ENCODE assay signal across 20 cellular contexts in genomic region chr9:81455417-81455816, GRCh38.
DNase-seq lines count a peak whose midpoint lies in the region; ATAC-seq and TF ChIP-seq lines count a peak whose summit lies in the region.
"Had no signal": no experiment of that assay in that cellular context is flagged by ENCODE, and none has a peak within 500 bp of the region (broad histone marks: within the 10 kb centered on the region; RNA-seq: fewer than 3 reads in every experiment).

No MANE protein-coding gene starts in this region.

- H4K8ac ChIP-seq in IMR-90 (ENCODE audit: low read depth in 2 of 2, low read length in 2 of 2), result no peak overlapping the region

- H4K20me1 ChIP-seq in GM23248 (ENCODE audit: insufficient read depth), result no peaks in the 10 kb centered on the region
- no peaks in the 10 kb centered on the region for H4K20me1 ChIP-seq in IMR-90 (ENCODE audit: insufficient read depth, low read length)
- H4K20me1 ChIP-seq: BLaER1 treated with 17β-estradiol and CSF1 and Interleukin-3, amounts not matched to agents 10 nM and 100 nM had no signal

- no peak overlapping the region for H2AK9ac ChIP-seq in IMR-90 (replicated peaks; ENCODE audit: low read depth, low read length, poor library complexity)

- H3K4me1 ChIP-seq in GM23248 (ENCODE audit: insufficient read depth) (peaks cover 16% of the 10 kb centered on the region), IMR-90 (ENCODE audit: control insufficient read depth, insufficient read depth, low read length) (peaks cover 5% of the 10 kb centered on the region)
- H3K4me1 ChIP-seq: BLaER1 treated with 17β-estradiol and CSF1 and Interleukin-3, amounts not matched to agents 10 nM and 100 nM had no signal

- no peak overlapping the region for H2BK5ac ChIP-seq in IMR-90 (ENCODE audit: low read depth, low read length, poor library complexity, severe bottlenecking)

- H3K4me3 Mint-ChIP-seq in stimulated activated naive B cell treated with anti-CD40 and anti-IgM and Interleukin-4, amounts not matched to agents 10 μg/mL and 1 μg/mL and 100 μg/mL, for 72 hours, result no peak overlapping the region
- H3K4me3 Mint-ChIP-seq in activated T-cell treated with anti-CD3 and anti-CD28 coated beads, Interleukin-2, amount 50 U/mL, for 4 hours, result no peak overlapping the region
- H3K4me3 Mint-ChIP-seq: CD8-positive, alpha-beta T cell had no signal

- TF ChIP-seq CTCF in IMR-90 (conservative IDR thresholded peaks at IDR 0.05; ENCODE audit: low read depth, low read length) (no peak), fibroblast of villous mesenchyme (IDR thresholded peaks at IDR 0.05; ENCODE audit: insufficient read depth, low read depth, low read length) (no peak)

- POLR2A ChIA-PET in IMR-90 (lab: Charles Lee; ENCODE audit: unreplicated experiment), result no interaction called here

- 0 out of 3 replicates have a peak overlapping the region, but pooled peaks have one; percentile 23 for H2BK15ac ChIP-seq in IMR-90 (ENCODE audit: low read depth, low read length)

- H3K4ac ChIP-seq in IMR-90 (ENCODE audit: low read depth, low read length), result peak overlapping the region; percentile 14; the same call in 1 of the 2 replicates

- in situ Hi-C loops in GM23248 (cut with MboI), result no loop called here
- in situ Hi-C loops in IMR-90 (cut with MboI; ENCODE audit: low sequenced_read_pairs), result no loop called here

- no peak for TF ChIP-seq RAD21 in IMR-90 (IDR thresholded peaks at IDR 0.05; ENCODE audit: low read length)

- WGBS in GM23248 (ENCODE audit: low coverage in 1 of 2, low lambda C conversion rate in 2 of 2, missing lambda C conversion rate in 2 of 2), 2 experiments, result 49 to 53% methylated on average over 2 of the region's 2 CpGs
- WGBS in IMR-90 (ENCODE audit: extremely low coverage in 2 of 2, insufficient read length in 1 of 2), 2 experiments, result no CpG with 5 or more reads among the region's 2 CpGs

- 0 out of 2 replicates have a peak, but pooled peaks cover 4% of the 10 kb centered on the region for H3K27me3 ChIP-seq in GM23248 (replicated peaks; ENCODE audit: insufficient read depth)
- no peaks in the 10 kb centered on the region for H3K27me3 ChIP-seq in IMR-90 (ENCODE audit: control insufficient read depth, insufficient read depth, low read length)
- H3K27me3 ChIP-seq: BLaER1 treated with 17β-estradiol and CSF1 and Interleukin-3, amounts not matched to agents 10 nM and 100 nM; MG63 had no signal

- H4K5ac ChIP-seq in IMR-90 (ENCODE audit: low read depth, low read length), result 0 out of 2 replicates have a peak overlapping the region, but pooled peaks have one; percentile 25

- no peak overlapping the region for H3K14ac ChIP-seq in IMR-90 (replicated peaks; ENCODE audit: low read depth, low read length)

- H4K91ac ChIP-seq in IMR-90 (ENCODE audit: insufficient read depth, low read depth, low read length), result peak overlapping the region; percentile 8

- H3K18ac ChIP-seq in IMR-90 (ENCODE audit: low read depth, low read length), result peak overlapping the region; percentile 64; the same call in 1 of the 2 replicates

- no peaks in the 10 kb centered on the region for H3K9me1 ChIP-seq in IMR-90 (ENCODE audit: insufficient read depth, low read length)

- H3K4me2 ChIP-seq in GM23248 (ENCODE audit: unreplicated experiment) (peak overlapping the region; percentile 24), IMR-90 (ENCODE audit: low read depth, low read length) (no peak overlapping the region)
- H3K4me2 ChIP-seq: BLaER1 treated with 17β-estradiol and CSF1 and Interleukin-3, amounts not matched to agents 10 nM and 100 nM; PC-9 had no signal

- H2BK120ac ChIP-seq in IMR-90 (ENCODE audit: low read depth, low read length), result peak overlapping the region; percentile 24

- H3K27ac ChIP-seq in GM23248 (no peak overlapping the region), IMR-90 (ENCODE audit: insufficient read depth, low read length) (no peak overlapping the region)
- H3K27ac ChIP-seq: BLaER1 treated with 17β-estradiol and CSF1 and Interleukin-3, amounts not matched to agents 10 nM and 100 nM; PC-9 had no signal

- no peak overlapping the region for H2AK5ac ChIP-seq in IMR-90 (ENCODE audit: low read depth, low read length)

- CTCF ChIA-PET in IMR-90 (lab: Yijun Ruan, JAX), result interaction anchor here (0.6 to 0.7 kb wide), 2 partner anchors 48 to 1761 kb away, joined by 3 to 10 read pairs; no protein-coding TSS in a partner anchor

- H3K36me3 Mint-ChIP-seq in stimulated activated naive B cell treated with anti-CD40 and anti-IgM and Interleukin-4, amounts not matched to agents 10 μg/mL and 1 μg/mL and 100 μg/mL, for 72 hours, result no peaks in the 10 kb centered on the region
- no peaks in the 10 kb centered on the region for H3K36me3 Mint-ChIP-seq in activated T-cell treated with anti-CD3 and anti-CD28 coated beads, Interleukin-2, amount 50 U/mL, for 4 hours (ENCODE audit: insufficient read depth)
- H3K36me3 Mint-ChIP-seq: CD8-positive, alpha-beta T cell had no signal

- H3K36me3 ChIP-seq in GM23248 (ENCODE audit: low read depth) (no peaks in the 10 kb centered on the region), IMR-90 (ENCODE audit: control insufficient read depth, insufficient read depth, low read length) (no peaks in the 10 kb centered on the region)
- H3K36me3 ChIP-seq: BLaER1 treated with 17β-estradiol and CSF1 and Interleukin-3, amounts not matched to agents 10 nM and 100 nM; MG63 had no signal

- DNase-seq in GM23248 (no peak), IMR-90 (no peak), amniotic epithelial cell (ENCODE audit: low read depth) (peak; percentile 61), fibroblast of villous mesenchyme (ENCODE audit: low read depth) (peak; percentile 44)
- DNase-seq in stimulated activated naive B cell treated with anti-CD40 and anti-IgM and Interleukin-4, amounts not matched to agents 10 μg/mL and 1 μg/mL and 100 μg/mL, for 72 hours, result no peak
- no peak for DNase-seq in activated T-cell treated with anti-CD3 and anti-CD28 coated beads, Interleukin-2, amount 50 U/mL, for 4 hours
- DNase-seq: Calu3; CD8-positive, alpha-beta T cell; DMS53; GDM1; MG63; NCI-H1436; NCI-H187 treated with DMSO at 0.1 percent for 48 hours; NCI-H524 treated with DMSO at 0.1 percent for 48 hours; PC-9; RPMI8226; SHP77 had no signal

- no TSS peak for BruUV-seq in IMR-90 (replicated peaks; lab: Mats Ljungman, UMichigan)

- H2AFZ ChIP-seq in GM23248 (no peak overlapping the region), IMR-90 (replicated peaks; ENCODE audit: low read length, poor library complexity) (no peak overlapping the region)
- H2AFZ ChIP-seq: PC-9 had no signal

- H3K79me2 ChIP-seq in GM23248 (ENCODE audit: insufficient read depth), result no peaks in the 10 kb centered on the region

- peaks cover 8% of the 10 kb centered on the region; the same call in 1 of the 2 replicates for H3F3A ChIP-seq in GM23248 (ENCODE audit: insufficient read depth)

- H3K9me3 ChIP-seq in GM23248 (ENCODE audit: low read depth), result no peaks in the 10 kb centered on the region
- H3K9me3 ChIP-seq in IMR-90 (ENCODE audit: control insufficient read depth, insufficient read depth, low read length), result no peaks in the 10 kb centered on the region
- H3K9me3 ChIP-seq: BLaER1 treated with 17β-estradiol and CSF1 and Interleukin-3, amounts not matched to agents 10 nM and 100 nM; MG63 had no signal

- H3K9me3 Mint-ChIP-seq in stimulated activated naive B cell treated with anti-CD40 and anti-IgM and Interleukin-4, amounts not matched to agents 10 μg/mL and 1 μg/mL and 100 μg/mL, for 72 hours, result no peaks in the 10 kb centered on the region
- H3K9me3 Mint-ChIP-seq in activated T-cell treated with anti-CD3 and anti-CD28 coated beads, Interleukin-2, amount 50 U/mL, for 4 hours, result peaks cover 6% of the 10 kb centered on the region

- H3K23ac ChIP-seq in IMR-90 (ENCODE audit: low read depth, low read length), result no peak overlapping the region

- H3K4me1 Mint-ChIP-seq in stimulated activated naive B cell treated with anti-CD40 and anti-IgM and Interleukin-4, amounts not matched to agents 10 μg/mL and 1 μg/mL and 100 μg/mL, for 72 hours, result no peaks in the 10 kb centered on the region
- H3K4me1 Mint-ChIP-seq in activated T-cell treated with anti-CD3 and anti-CD28 coated beads, Interleukin-2, amount 50 U/mL, for 4 hours (ENCODE audit: low read depth), result no peaks in the 10 kb centered on the region

- TF ChIP-seq POLR2A in IMR-90 (IDR thresholded peaks at IDR 0.05; ENCODE audit: low read depth, low read length), result no peak

- H3K27me3 Mint-ChIP-seq in stimulated activated naive B cell treated with anti-CD40 and anti-IgM and Interleukin-4, amounts not matched to agents 10 μg/mL and 1 μg/mL and 100 μg/mL, for 72 hours, result peaks cover 0 to 7% of the 10 kb centered on the region in 2 donors
- H3K27me3 Mint-ChIP-seq in activated T-cell treated with anti-CD3 and anti-CD28 coated beads, Interleukin-2, amount 50 U/mL, for 4 hours (ENCODE audit: low read depth), result no peaks in the 10 kb centered on the region

- H2BK20ac ChIP-seq in IMR-90 (ENCODE audit: low read depth, low read length), result peak overlapping the region; percentile 68; the same call in 1 of the 2 replicates

- H3K4me3 ChIP-seq in GM23248 (no peak overlapping the region), IMR-90 (ENCODE audit: insufficient read depth, low read depth, low read length) (no peak overlapping the region), fibroblast of villous mesenchyme (ENCODE audit: low read depth, low read length) (no peak overlapping the region)
- H3K4me3 ChIP-seq: BLaER1 treated with 17β-estradiol and CSF1 and Interleukin-3, amounts not matched to agents 10 nM and 100 nM; K562; MG63; PC-9 had no signal

- ATAC-seq in IMR-90 (ENCODE audit: low read depth) (0 out of 2 replicates have a peak, but pooled peaks have one; percentile 33), HG03565 (IDR thresholded peaks at IDR 0.05; ENCODE audit: unreplicated experiment) (no peak)
- no peak for ATAC-seq in stimulated activated naive B cell treated with anti-CD40 and anti-IgM and Interleukin-4, amounts not matched to agents 10 μg/mL and 1 μg/mL and 100 μg/mL, for 72 hours (replicated peaks)
- no peak for ATAC-seq in activated T-cell treated with anti-CD3 and anti-CD28 coated beads, Interleukin-2, amount 50 U/mL, for 4 hours
- ATAC-seq: CD8-positive, alpha-beta T cell; K562 had no signal

- dilution Hi-C loops in IMR-90 (cut with HindIII; ENCODE audit: low sequenced_read_pairs, unreplicated experiment), result no loop called here

- no peak overlapping the region for H3K56ac ChIP-seq in IMR-90 (ENCODE audit: extremely low read depth, insufficient read depth, low read length)

- intact Hi-C loops in IMR-90 (cut with micrococcal nuclease), result no loop called here

- H3K27ac Mint-ChIP-seq in stimulated activated naive B cell treated with anti-CD40 and anti-IgM and Interleukin-4, amounts not matched to agents 10 μg/mL and 1 μg/mL and 100 μg/mL, for 72 hours, result no peak overlapping the region
- H3K27ac Mint-ChIP-seq: CD8-positive, alpha-beta T cell had no signal

- H3K9ac ChIP-seq in GM23248 (no peak overlapping the region), IMR-90 (ENCODE audit: low read depth, low read length) (no peak overlapping the region)
- H3K9ac ChIP-seq: BLaER1 treated with 17β-estradiol and CSF1 and Interleukin-3, amounts not matched to agents 10 nM and 100 nM had no signal

- no peaks in the 10 kb centered on the region for H3K79me1 ChIP-seq in IMR-90 (ENCODE audit: low read depth in 1 of 2, low read length in 2 of 2)

- H3K9me2 ChIP-seq in GM23248 (ENCODE audit: insufficient read depth), result no peaks in the 10 kb centered on the region

Comparison
In these comparisons a context has a peak if more than half of its experiments do, and no peak if none do; other contexts are left out.
1. DNase-seq: peak in amniotic epithelial cell (single experiment) and fibroblast of villous mesenchyme (single experiment); none in GM23248 (single experiment), IMR-90 (single experiment), stimulated activated naive B cell treated with anti-CD40 and anti-IgM and Interleukin-4, amounts not matched to agents 10 μg/mL and 1 μg/mL and 100 μg/mL, for 72 hours (single experiment) and activated T-cell treated with anti-CD3 and anti-CD28 coated beads, Interleukin-2, amount 50 U/mL, for 4 hours (single experiment).